ENCODE assay signal across 2 cellular contexts in the genomic region with DNA sequence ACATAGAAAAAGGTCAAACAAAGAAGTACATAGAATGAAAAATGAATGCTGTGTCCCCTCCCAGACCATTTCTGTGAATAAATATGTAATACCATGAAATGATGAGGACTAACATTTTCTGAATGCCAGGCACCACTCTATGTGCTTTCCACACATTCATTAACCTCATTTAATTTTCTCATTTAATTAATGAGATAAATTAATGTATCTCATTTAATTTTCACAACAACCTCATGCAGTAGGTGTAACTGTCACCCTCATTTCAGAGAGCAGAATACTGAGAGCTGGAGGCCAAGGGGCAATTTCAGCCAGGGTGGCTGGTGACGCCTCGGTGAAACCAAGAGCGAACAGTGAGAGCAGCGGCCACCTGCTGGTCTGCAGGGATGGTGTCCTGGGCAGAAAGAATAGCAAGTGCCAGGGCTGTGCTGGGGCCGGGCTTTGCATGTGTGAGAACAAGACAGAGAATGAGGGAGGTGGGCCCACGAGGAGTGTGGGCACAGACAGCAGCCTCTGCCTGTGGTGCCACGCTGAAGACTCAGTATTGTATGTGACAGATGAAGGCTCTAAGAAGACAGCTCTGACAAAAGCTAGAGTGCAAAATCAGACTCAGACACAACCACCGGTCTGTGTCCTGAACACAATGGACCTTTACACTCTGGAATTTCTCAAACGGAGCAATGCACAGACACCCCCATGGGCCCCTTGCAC.
TF ChIP-seq lines count a peak whose summit lies in the region.

No MANE protein-coding gene starts in this region.

TF ChIP-seq in H1, 55 proteins besides CTCF, POLR2A, EP300 and RAD21:
- TF ChIP-seq FOSL1 (IDR thresholded peaks at IDR 0.05; ENCODE audit: insufficient read depth, low read depth, low read length) (no peak), SP2 (IDR thresholded peaks at IDR 0.05; ENCODE audit: low read length) (no peak), SRF (IDR thresholded peaks at IDR 0.05; ENCODE audit: low read depth, low read length) (no peak), SIX5 (IDR thresholded peaks at IDR 0.05; ENCODE audit: low read depth, low read length) (no peak), CREB1 (IDR thresholded peaks at IDR 0.05) (no peak), GABPA (IDR thresholded peaks at IDR 0.05; ENCODE audit: borderline replicate concordance, insufficient read depth, low read length) (no peak), SUZ12 (IDR thresholded peaks at IDR 0.05; ENCODE audit: low read length) (no peak), KDM4A (IDR thresholded peaks at IDR 0.05; ENCODE audit: low read depth, low read length, severe bottlenecking) (no peak), PHF8 (conservative IDR thresholded peaks at IDR 0.05; ENCODE audit: low read depth, low read length) (no peak), EGR1 (IDR thresholded peaks at IDR 0.05; ENCODE audit: borderline replicate concordance, low read depth, low read length) (no peak), TEAD4 (IDR thresholded peaks at IDR 0.05; ENCODE audit: low read depth, low read length) (no peak), CEBPB (IDR thresholded peaks at IDR 0.05; ENCODE audit: low read depth, low read length) (no peak)
- TF ChIP-seq, protein P1, sequence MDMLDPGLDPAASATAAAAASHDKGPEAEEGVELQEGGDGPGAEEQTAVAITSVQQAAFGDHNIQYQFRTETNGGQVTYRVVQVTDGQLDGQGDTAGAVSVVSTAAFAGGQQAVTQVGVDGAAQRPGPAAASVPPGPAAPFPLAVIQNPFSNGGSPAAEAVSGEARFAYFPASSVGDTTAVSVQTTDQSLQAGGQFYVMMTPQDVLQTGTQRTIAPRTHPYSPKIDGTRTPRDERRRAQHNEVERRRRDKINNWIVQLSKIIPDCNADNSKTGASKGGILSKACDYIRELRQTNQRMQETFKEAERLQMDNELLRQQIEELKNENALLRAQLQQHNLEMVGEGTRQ (IDR thresholded peaks at IDR 0.05; ENCODE audit: low read length) = no peak
- TF ChIP-seq, protein P2, sequence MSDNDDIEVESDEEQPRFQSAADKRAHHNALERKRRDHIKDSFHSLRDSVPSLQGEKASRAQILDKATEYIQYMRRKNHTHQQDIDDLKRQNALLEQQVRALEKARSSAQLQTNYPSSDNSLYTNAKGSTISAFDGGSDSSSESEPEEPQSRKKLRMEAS (IDR thresholded peaks at IDR 0.05) = no peak
- TF ChIP-seq, protein P3, sequence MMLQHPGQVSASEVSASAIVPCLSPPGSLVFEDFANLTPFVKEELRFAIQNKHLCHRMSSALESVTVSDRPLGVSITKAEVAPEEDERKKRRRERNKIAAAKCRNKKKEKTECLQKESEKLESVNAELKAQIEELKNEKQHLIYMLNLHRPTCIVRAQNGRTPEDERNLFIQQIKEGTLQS (IDR thresholded peaks at IDR 0.05; ENCODE audit: insufficient read depth, low read depth, low read length) = no peak

TF ChIP-seq in GM12891, 5 proteins besides CTCF, POLR2A, EP300 and RAD21:
- TF ChIP-seq POLR2AphosphoS5 (IDR thresholded peaks at IDR 0.05; ENCODE audit: low read depth, low read length) = no peak
- TF ChIP-seq SPI1 (IDR thresholded peaks at IDR 0.05; ENCODE audit: low read depth, low read length) = no peak
- TF ChIP-seq PAX5 (IDR thresholded peaks at IDR 0.05; ENCODE audit: insufficient read depth, low read length, severe bottlenecking) = no peak
- TF ChIP-seq POU2F2 (IDR thresholded peaks at IDR 0.05; ENCODE audit: low read depth, low read length) = no peak
- no peak for TF ChIP-seq TAF1 (IDR thresholded peaks at IDR 0.05; ENCODE audit: low read depth, low read length)
